13 cellular contexts compared by ENCODE assay signal in the genomic region with DNA sequence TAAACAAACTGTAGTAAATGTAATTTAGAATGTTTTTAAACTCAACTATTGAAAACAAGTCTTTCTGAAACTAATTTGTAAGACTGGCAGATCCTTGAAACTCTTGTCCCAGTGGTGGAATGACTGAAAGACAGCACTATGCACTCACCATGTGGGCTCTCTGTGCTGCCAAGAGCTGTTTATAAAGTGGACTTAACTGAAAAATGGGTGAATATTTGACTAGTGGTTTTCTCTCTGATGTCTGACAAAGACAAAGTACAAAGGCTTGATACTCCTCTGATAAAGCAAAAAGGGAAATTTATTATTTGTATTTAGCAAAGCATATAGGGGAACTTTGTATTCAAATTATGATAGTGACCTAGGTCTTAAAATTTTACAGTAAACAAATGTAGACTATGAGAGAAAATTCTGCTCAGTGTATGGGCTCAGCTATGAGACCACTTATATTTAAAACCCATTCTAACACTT.
DNase-seq lines count a peak whose midpoint lies in the region; ATAC-seq and TF ChIP-seq lines count a peak whose summit lies in the region.
"Had no signal": no experiment of that assay in that cellular context is flagged by ENCODE, and none has a peak within 500 bp of the region (broad histone marks: within the 10 kb centered on the region; RNA-seq: fewer than 3 reads in every experiment).

No MANE protein-coding gene starts in this region.

- no peak for TF ChIP-seq POLR2A in prostate gland (IDR thresholded peaks at IDR 0.05)

- H3K4me1 ChIP-seq in prostate gland (replicated peaks) (no peaks in the 10 kb centered on the region), right atrium auricular region (no peaks in the 10 kb centered on the region)

- no peak overlapping the region for H3K4me3 ChIP-seq in cardiac fibroblast (replicated peaks in 1 of 2; ENCODE audit: low read depth in 2 of 2, low read length in 2 of 2)
- no peak overlapping the region for H3K4me3 ChIP-seq in prostate gland
- no peak overlapping the region for H3K4me3 ChIP-seq in right atrium auricular region

- H3K27ac Mint-ChIP-seq in mesothelial cell of epicardium = peak overlapping the region; percentile 80
- no peak overlapping the region for H3K27ac Mint-ChIP-seq in progenitor cell of endocrine pancreas
- H3K27ac Mint-ChIP-seq: activated T-helper 1 cell treated with anti-CD3 and anti-CD28 coated beads, Interleukin-12 subunit alpha, Interleukin-12 subunit beta, Interleukin-2, Interleukin-4 antibody, amounts not matched to agents 30 ng/mL and 10 ng/mL and 1 ng/mL, durations not matched to agents 14 hours and 24 hours and 36 hours; CD8-positive, alpha-beta T cell had no signal

- H3K9me3 ChIP-seq in prostate gland (no peaks in the 10 kb centered on the region), right atrium auricular region (peaks cover 1 to 26% of the 10 kb centered on the region in 2 donors)

- H3K27me3 ChIP-seq in prostate gland (replicated peaks; ENCODE audit: insufficient read depth) = no peaks in the 10 kb centered on the region
- no peaks in the 10 kb centered on the region for H3K27me3 ChIP-seq in right atrium auricular region

- H3K27me3 Mint-ChIP-seq in mesothelial cell of epicardium (ENCODE audit: low read depth) (no peaks in the 10 kb centered on the region), progenitor cell of endocrine pancreas (no peaks in the 10 kb centered on the region)

- H3K4me1 Mint-ChIP-seq in mesothelial cell of epicardium (peaks cover 33% of the 10 kb centered on the region), progenitor cell of endocrine pancreas (ENCODE audit: low read depth) (peaks cover 17% of the 10 kb centered on the region)

- TF ChIP-seq CTCF in cardiac fibroblast (IDR thresholded peaks at IDR 0.05; ENCODE audit: low read depth, low read length) (no peak), mesothelial cell of epicardium (IDR thresholded peaks at IDR 0.05; ENCODE audit: unreplicated experiment) (no peak), prostate gland (IDR thresholded peaks at IDR 0.05) (no peak), progenitor cell of endocrine pancreas (IDR thresholded peaks at IDR 0.05; ENCODE audit: unreplicated experiment) (no peak), right atrium auricular region (IDR thresholded peaks at IDR 0.05) (no peak)

- H3K36me3 Mint-ChIP-seq in mesothelial cell of epicardium = peaks cover 18% of the 10 kb centered on the region
- no peaks in the 10 kb centered on the region for H3K36me3 Mint-ChIP-seq in progenitor cell of endocrine pancreas (ENCODE audit: insufficient read depth)
- H3K36me3 Mint-ChIP-seq: CD8-positive, alpha-beta T cell had no signal

- peak; percentile 3 for DNase-seq in GM04504 (ENCODE audit: low read depth)
- peak; percentile 49 to 62 for DNase-seq in cardiac fibroblast (ENCODE audit: low read depth in 2 of 2)
- no peak for DNase-seq in mesothelial cell of epicardium (ENCODE audit: low spot score in 2 of 2, unreplicated experiment in 2 of 2)
- no peak for DNase-seq in prostate gland (ENCODE audit: low spot score)
- DNase-seq in progenitor cell of endocrine pancreas (ENCODE audit: low spot score, unreplicated experiment) = no peak
- no peak for DNase-seq in activated CD4-positive, alpha-beta T cell treated with anti-CD3 and anti-CD28 coated beads, Interleukin-2, amount 50 U/mL, for 48 hours
- no peak for DNase-seq in right atrium auricular region (ENCODE audit: low spot score)
- DNase-seq: CD8-positive, alpha-beta T cell; H9; NCI-H526 treated with DMSO at 0.1 percent for 48 hours had no signal

- ATAC-seq in HG03354 (IDR thresholded peaks at IDR 0.05; ENCODE audit: poor library complexity, severe bottlenecking, unreplicated experiment) = peak; percentile 78
- ATAC-seq: CD8-positive, alpha-beta T cell had no signal

- peaks cover 33% of the 10 kb centered on the region for H3K9me3 Mint-ChIP-seq in mesothelial cell of epicardium
- peaks cover 28% of the 10 kb centered on the region for H3K9me3 Mint-ChIP-seq in progenitor cell of endocrine pancreas (ENCODE audit: low read depth)

- intact Hi-C loops in prostate gland (cut with DNase I) = no loop called here

- H3K36me3 ChIP-seq in prostate gland = no peaks in the 10 kb centered on the region
- no peaks in the 10 kb centered on the region for H3K36me3 ChIP-seq in right atrium auricular region

- H3K27ac ChIP-seq in prostate gland (no peak overlapping the region), right atrium auricular region (no peak overlapping the region)
- H3K27ac ChIP-seq: KMS-11 had no signal

- H3K4me3 Mint-ChIP-seq in mesothelial cell of epicardium (no peak overlapping the region), progenitor cell of endocrine pancreas (ENCODE audit: low read depth) (no peak overlapping the region)
- H3K4me3 Mint-ChIP-seq: activated T-helper 1 cell treated with anti-CD3 and anti-CD28 coated beads, Interleukin-12 subunit alpha, Interleukin-12 subunit beta, Interleukin-2, Interleukin-4 antibody, amounts not matched to agents 30 ng/mL and 10 ng/mL and 1 ng/mL, durations not matched to agents 14 hours and 24 hours and 36 hours; CD8-positive, alpha-beta T cell; H9 had no signal

Comparison
In these comparisons a context has a peak if more than half of its experiments do, and no peak if none do; other contexts are left out.
1. DNase-seq: peak in GM04504 (single experiment) and cardiac fibroblast (2 of 2); none in mesothelial cell of epicardium (0 of 2), prostate gland (single experiment), progenitor cell of endocrine pancreas (single experiment), activated CD4-positive, alpha-beta T cell treated with anti-CD3 and anti-CD28 coated beads, Interleukin-2, amount 50 U/mL, for 48 hours (0 of 2) and right atrium auricular region (single experiment).